ENCODE assay signal across 1 cellular context in the genomic region with DNA sequence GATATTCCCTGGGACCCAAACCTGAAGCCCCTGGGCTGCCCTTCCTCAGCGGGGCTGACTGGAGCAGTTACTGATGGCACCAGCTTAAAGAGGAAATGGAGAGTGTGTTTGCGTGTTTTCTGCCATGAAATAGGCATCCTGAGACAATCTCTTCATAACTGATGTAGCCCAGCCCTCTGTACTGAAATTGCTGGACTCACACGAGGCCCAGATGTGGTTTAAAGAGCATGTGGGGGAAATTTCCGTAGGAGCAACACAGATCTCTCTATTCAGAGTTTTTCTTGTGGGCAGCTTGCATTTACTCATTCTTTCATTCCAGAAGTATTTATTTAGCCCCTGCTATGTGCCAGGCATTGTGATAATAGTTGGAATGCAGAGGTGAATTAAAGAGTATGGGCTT.
TF ChIP-seq lines count a peak whose summit lies in the region.

No MANE protein-coding gene starts in this region.

TF ChIP-seq in GM23338, 12 proteins besides CTCF, POLR2A, EP300 and RAD21 (continued from another document):
- TF ChIP-seq, protein P1, sequence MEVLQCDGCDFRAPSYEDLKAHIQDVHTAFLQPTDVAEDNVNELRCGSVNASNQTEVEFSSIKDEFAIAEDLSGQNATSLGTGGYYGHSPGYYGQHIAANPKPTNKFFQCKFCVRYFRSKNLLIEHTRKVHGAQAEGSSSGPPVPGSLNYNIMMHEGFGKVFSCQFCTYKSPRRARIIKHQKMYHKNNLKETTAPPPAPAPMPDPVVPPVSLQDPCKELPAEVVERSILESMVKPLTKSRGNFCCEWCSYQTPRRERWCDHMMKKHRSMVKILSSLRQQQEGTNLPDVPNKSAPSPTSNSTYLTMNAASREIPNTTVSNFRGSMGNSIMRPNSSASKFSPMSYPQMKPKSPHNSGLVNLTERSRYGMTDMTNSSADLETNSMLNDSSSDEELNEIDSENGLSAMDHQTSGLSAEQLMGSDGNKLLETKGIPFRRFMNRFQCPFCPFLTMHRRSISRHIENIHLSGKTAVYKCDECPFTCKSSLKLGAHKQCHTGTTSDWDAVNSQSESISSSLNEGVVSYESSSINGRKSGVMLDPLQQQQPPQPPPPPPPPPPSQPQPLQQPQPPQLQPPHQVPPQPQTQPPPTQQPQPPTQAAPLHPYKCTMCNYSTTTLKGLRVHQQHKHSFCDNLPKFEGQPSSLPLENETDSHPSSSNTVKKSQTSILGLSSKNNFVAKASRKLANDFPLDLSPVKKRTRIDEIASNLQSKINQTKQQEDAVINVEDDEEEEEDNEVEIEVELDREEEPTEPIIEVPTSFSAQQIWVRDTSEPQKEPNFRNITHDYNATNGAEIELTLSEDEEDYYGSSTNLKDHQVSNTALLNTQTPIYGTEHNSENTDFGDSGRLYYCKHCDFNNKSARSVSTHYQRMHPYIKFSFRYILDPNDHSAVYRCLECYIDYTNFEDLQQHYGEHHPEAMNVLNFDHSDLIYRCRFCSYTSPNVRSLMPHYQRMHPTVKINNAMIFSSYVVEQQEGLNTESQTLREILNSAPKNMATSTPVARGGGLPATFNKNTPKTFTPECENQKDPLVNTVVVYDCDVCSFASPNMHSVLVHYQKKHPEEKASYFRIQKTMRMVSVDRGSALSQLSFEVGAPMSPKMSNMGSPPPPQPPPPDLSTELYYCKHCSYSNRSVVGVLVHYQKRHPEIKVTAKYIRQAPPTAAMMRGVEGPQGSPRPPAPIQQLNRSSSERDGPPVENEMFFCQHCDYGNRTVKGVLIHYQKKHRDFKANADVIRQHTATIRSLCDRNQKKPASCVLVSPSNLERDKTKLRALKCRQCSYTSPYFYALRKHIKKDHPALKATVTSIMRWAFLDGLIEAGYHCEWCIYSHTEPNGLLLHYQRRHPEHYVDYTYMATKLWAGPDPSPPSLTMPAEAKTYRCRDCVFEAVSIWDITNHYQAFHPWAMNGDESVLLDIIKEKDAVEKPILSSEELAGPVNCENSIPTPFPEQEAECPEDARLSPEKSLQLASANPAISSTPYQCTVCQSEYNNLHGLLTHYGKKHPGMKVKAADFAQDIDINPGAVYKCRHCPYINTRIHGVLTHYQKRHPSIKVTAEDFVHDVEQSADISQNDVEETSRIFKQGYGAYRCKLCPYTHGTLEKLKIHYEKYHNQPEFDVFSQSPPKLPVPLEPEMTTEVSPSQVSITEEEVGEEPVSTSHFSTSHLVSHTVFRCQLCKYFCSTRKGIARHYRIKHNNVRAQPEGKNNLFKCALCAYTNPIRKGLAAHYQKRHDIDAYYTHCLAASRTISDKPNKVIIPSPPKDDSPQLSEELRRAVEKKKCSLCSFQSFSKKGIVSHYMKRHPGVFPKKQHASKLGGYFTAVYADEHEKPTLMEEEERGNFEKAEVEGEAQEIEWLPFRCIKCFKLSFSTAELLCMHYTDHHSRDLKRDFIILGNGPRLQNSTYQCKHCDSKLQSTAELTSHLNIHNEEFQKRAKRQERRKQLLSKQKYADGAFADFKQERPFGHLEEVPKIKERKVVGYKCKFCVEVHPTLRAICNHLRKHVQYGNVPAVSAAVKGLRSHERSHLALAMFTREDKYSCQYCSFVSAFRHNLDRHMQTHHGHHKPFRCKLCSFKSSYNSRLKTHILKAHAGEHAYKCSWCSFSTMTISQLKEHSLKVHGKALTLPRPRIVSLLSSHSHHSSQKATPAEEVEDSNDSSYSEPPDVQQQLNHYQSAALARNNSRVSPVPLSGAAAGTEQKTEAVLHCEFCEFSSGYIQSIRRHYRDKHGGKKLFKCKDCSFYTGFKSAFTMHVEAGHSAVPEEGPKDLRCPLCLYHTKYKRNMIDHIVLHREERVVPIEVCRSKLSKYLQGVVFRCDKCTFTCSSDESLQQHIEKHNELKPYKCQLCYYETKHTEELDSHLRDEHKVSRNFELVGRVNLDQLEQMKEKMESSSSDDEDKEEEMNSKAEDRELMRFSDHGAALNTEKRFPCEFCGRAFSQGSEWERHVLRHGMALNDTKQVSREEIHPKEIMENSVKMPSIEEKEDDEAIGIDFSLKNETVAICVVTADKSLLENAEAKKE (CRISPR knock-in tag; IDR thresholded peaks at IDR 0.05): no peak
- TF ChIP-seq POLR2AphosphoS5 (IDR thresholded peaks at IDR 0.05; ENCODE audit: low read depth) (no peak), ZNF331 (CRISPR knock-in tag; IDR thresholded peaks at IDR 0.05; ENCODE audit: low read depth) (no peak), EZH2 (IDR thresholded peaks at IDR 0.05; ENCODE audit: low read depth, unreplicated experiment) (no peak), STAT1 (IDR thresholded peaks at IDR 0.05; ENCODE audit: unreplicated experiment) (no peak)
TF ChIP-seq in GM23338: peak in this region for 0.
